11 cellular contexts compared by ENCODE assay signal in the genomic region with DNA sequence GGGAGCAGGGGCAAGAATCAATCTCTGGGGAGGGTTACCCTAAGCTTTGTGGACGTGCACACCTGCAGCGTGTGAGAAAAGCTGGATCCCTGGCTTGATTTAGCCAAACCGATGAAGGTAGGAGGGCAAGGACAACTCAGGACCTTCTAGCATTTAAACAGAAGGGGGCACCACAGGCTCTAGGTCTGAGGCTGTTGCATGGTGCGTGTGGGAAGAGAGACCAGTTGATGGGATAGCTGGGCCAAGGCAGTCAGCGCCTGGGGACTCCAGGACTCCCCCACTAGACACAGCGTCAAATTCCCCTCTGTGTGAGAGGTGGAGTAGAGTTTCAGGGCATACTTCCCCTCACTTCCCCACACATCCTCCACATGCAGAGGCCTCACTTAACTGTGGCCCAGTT. TPM values are rescaled to one million over a fixed set of nuclear protein-coding genes. Genes with fewer than 3 reads are reported as not detected.
DNase-seq lines count a peak whose midpoint lies in the region; ATAC-seq and TF ChIP-seq lines count a peak whose summit lies in the region.
"Had no signal": no experiment of that assay in that cellular context is flagged by ENCODE, and none has a peak within 500 bp of the region (broad histone marks: within the 10 kb centered on the region; RNA-seq: fewer than 3 reads in every experiment).

No MANE protein-coding gene starts in this region.

- H3K27me3 ChIP-seq in dorsolateral prefrontal cortex: peaks cover 0 to 67% (median 32%) of the 10 kb centered on the region in 45 donors

- TF ChIP-seq CTCF in dorsolateral prefrontal cortex (IDR thresholded peaks at IDR 0.05 in 54 of 56, conservative IDR thresholded peaks at IDR 0.05 in 2 of 56; ENCODE audit: low read depth in 1 of 56, partially characterized antibody in 56 of 56): peak in 51 of 56 donors; percentile 14 to 65 (median 39)

- DNase-seq in DMS53 (lab: John Stamatoyannopoulos, UW) (peak; percentile 20), DMS53 treated with DMSO at 0.1 percent for 48 hours (lab: John Stamatoyannopoulos, UW; ENCODE audit: unreplicated experiment) (no peak), Kasumi-1 (lab: John Stamatoyannopoulos, UW) (peak; percentile 0), dorsolateral prefrontal cortex (peak in 3 of 10 donors; percentile 33 to 52 (median 41)), pons (ENCODE audit: low spot score) (peak; percentile 61), activated gamma-delta T cell treated with Interleukin-2 at 50 U/mL for 16 hours (no peak)
- DNase-seq in activated CD4-positive, alpha-beta T cell treated with anti-CD3 and anti-CD28 coated beads for 4 hours: no peak
- DNase-seq: pancreas had no signal

- H3K27ac ChIP-seq in dorsolateral prefrontal cortex: peak overlapping the region in 13 of 59 donors; percentile 43 to 85 (median 77)
- H3K27ac ChIP-seq: pancreas, SJSA1 had no signal

- intact Hi-C loops in dorsolateral prefrontal cortex (cut with DNase I): loop anchor here (2.0 to 10.0 kb wide), 3 partner anchors 175 to 283 kb away; no protein-coding TSS in a partner anchor

- ATAC-seq in HG02642 (IDR thresholded peaks at IDR 0.05; ENCODE audit: poor library complexity, unreplicated experiment): no peak
- ATAC-seq: pancreas had no signal

- no peak overlapping the region for H3K4me3 ChIP-seq in dorsolateral prefrontal cortex
- H3K4me3 ChIP-seq: pancreas, SJSA1 had no signal

RNA-seq across cellular contexts. Expression of a gene that starts 4.3 kb away (rescaled TPM):
- total RNA-seq in dorsolateral prefrontal cortex: 1 to 10 TPM in 106 of 120 experiments, under 1 TPM in 14; 0.50 to 5.2 (median 1.5) TPM
- total RNA-seq: fibroblast of lung, pancreas had no signal

RNA-seq across cellular contexts. Expression of a gene that starts 56.6 kb away (rescaled TPM):
- total RNA-seq in dorsolateral prefrontal cortex: not detected
- total RNA-seq: fibroblast of lung had no signal

Comparison
In these comparisons a context has a peak if more than half of its experiments do, and no peak if none do; other contexts are left out.
1. DNase-seq: peak in DMS53 (single experiment), Kasumi-1 (2 of 2) and pons (single experiment); none in DMS53 treated with DMSO at 0.1 percent for 48 hours (single experiment), activated CD4-positive, alpha-beta T cell treated with anti-CD3 and anti-CD28 coated beads for 4 hours (0 of 2) and activated gamma-delta T cell treated with Interleukin-2 at 50 U/mL for 16 hours (single experiment).